22 cellular contexts compared by ENCODE assay signal in the genomic region with DNA sequence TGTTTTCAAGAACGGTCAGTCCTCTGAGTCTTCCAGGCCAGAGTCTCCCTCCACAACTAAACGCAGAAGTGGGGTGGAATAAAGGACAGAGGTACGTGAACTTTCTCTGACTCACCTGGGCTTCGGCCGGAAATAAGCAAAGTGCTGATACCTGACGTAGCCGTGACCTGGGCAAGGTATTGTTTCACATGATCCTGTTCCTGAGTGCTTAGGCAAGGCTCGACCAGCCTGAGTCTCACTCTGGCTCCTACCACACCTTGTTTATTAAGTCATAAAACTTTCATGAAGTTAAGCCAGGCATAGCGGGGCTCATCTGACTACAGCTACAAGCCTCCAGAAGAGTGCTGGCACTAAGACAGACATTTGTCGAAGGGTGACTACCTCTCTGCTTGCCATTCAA.
"Had no signal": no experiment of that assay in that cellular context is flagged by ENCODE, and none has a peak within 500 bp of the region (broad histone marks: within the 10 kb centered on the region; RNA-seq: fewer than 3 reads in every experiment).

No MANE protein-coding gene starts in this region.

- H3K4me3 ChIP-seq: K562, PC-9, SJCRH30 had no signal

- H3K4me1 ChIP-seq: SJCRH30 had no signal

- H3K27ac ChIP-seq: PC-9, SJCRH30, WERI-Rb-1 had no signal

- DNase-seq: activated CD4-positive, alpha-beta memory T cell treated with anti-CD3 and anti-CD28 coated beads, Interleukin-2, amount 10 ng/mL, durations not matched to agents 7 days and 5 days; activated CD4-positive, alpha-beta T cell treated with anti-CD3 and anti-CD28 coated beads for 36 hours; activated CD4-positive, alpha-beta T cell treated with anti-CD3 and anti-CD28 coated beads, Interleukin-2, amount 50 U/mL, for 1 hour; activated CD8-positive, alpha-beta memory T cell treated with anti-CD3 and anti-CD28 coated beads, Interleukin-2, amount 50 U/mL, for 4 hours; activated gamma-delta T cell treated with Interleukin-2 at 50 U/mL for 16 hours; activated naive CD4-positive, alpha-beta T cell treated with anti-CD3 and anti-CD28 coated beads, Interleukin-2, amount 10 ng/mL, durations not matched to agents 7 days and 5 days; activated naive CD8-positive, alpha-beta T cell treated with anti-CD3 and anti-CD28 coated beads for 36 hours; activated T-cell treated with anti-CD3 and anti-CD28 coated beads, Interleukin-2, amount 50 U/mL, for 72 hours; Karpas-422; NCI-H1105 treated with DMSO at 0.1 percent for 48 hours; NCI-H1436 treated with DMSO at 0.1 percent for 48 hours; NCI-H187 treated with DMSO at 0.1 percent for 48 hours; NCI-H2081 treated with DMSO at 0.1 percent for 48 hours; NCI-H446; NCI-H524; SJCRH30; SK-N-SH; T-helper 1 cell; WERI-Rb-1 had no signal

- H3K9me3 ChIP-seq: SK-N-SH had no signal

- ATAC-seq: activated CD4-positive, alpha-beta T cell treated with anti-CD3 and anti-CD28 coated beads for 36 hours; activated T-cell treated with anti-CD3 and anti-CD28 coated beads, Interleukin-2, amount 50 U/mL, for 72 hours; K562; Right ventricle myocardium inferior had no signal

- H3K36me3 ChIP-seq: SJCRH30, WERI-Rb-1 had no signal
